ENCODE assay signal across 9 cellular contexts in the genomic region with DNA sequence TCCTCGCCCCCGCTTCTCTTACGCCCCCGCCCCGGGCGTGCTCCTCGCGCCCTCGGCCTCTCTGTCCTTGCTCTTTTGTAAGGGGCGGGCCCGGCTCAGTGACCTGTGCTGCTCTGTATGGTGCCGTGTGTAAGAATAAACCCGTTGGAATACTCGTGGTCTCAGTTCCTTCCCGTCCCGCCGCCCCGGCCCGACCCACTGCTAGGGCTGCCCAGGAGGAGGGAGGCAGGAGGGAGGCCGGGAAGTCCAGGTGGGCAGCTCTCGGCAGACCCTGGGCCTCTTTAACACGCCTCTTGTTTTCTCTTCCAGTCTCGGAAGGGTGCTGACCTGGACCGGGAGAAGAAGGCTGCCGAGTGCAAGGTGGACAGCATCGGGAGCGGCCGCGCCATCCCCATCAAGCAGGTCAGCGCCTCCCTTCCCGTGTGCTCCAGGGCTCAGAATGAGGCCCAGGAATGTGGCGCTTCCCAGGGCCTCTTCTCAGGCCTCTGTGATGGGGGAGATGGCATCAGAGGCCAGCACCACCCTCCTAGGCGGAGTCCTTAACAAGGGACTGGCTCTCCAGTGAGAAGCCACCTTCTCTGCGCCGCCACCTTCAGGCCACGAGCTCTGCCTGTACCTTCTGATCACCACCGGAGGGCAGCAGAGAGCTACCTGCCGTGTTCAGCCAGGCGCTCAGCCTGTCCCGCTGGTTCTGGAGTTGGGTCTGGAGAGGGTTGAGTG. TPM values are rescaled to one million over a fixed set of nuclear protein-coding genes. Genes with fewer than 3 reads are reported as not detected.
DNase-seq lines count a peak whose midpoint lies in the region; ATAC-seq and TF ChIP-seq lines count a peak whose summit lies in the region.
"Had no signal": no experiment of that assay in that cellular context is flagged by ENCODE, and none has a peak within 500 bp of the region (broad histone marks: within the 10 kb centered on the region; RNA-seq: fewer than 3 reads in every experiment).

No MANE protein-coding gene starts in this region.

- peaks cover 28 to 91% (median 52%) of the 10 kb centered on the region in 3 donors for H3K36me3 ChIP-seq in esophagus squamous epithelium

- no TSS peak for BruUV-seq in Calu3 (replicated peaks; lab: Mats Ljungman, UMichigan)

- H3K4me3 ChIP-seq in esophagus squamous epithelium = no peak overlapping the region

- intact Hi-C loops in Calu3 (cut with micrococcal nuclease; ENCODE audit: unreplicated experiment) = loop anchor here (1.0 to 5.0 kb wide), 3 partner anchors 49 to 179 kb away; no protein-coding TSS in a partner anchor
- intact Hi-C loops in esophagus squamous epithelium (cut with DNase I) = loop anchor here (5.0 kb wide), 1 partner anchor 49 kb away; no protein-coding TSS in a partner anchor

- no peak overlapping the region for H3K27ac Mint-ChIP-seq in Calu3 (ENCODE audit: unreplicated experiment)
- H3K27ac Mint-ChIP-seq in IgD-negative memory B cell = peak overlapping the region in 2 of 3 donors; percentile 23 to 53
- no peak overlapping the region for H3K27ac Mint-ChIP-seq in nephron progenitor cell
- H3K27ac Mint-ChIP-seq: activated naive CD8-positive, alpha-beta T cell had no signal

- peak; percentile 75 for ATAC-seq in GM21526 (IDR thresholded peaks at IDR 0.05; ENCODE audit: low FRiP score, unreplicated experiment)
- ATAC-seq in stimulated activated naive CD8-positive, alpha-beta T cell treated with anti-CD3 and anti-CD28 coated beads, Interleukin-15, Interleukin-2, amounts not matched to agents 100 U/mL and 50 U/mL, for 24 hours = peak; percentile 87

- no peak overlapping the region for H3K27ac ChIP-seq in esophagus squamous epithelium

- H3K27me3 Mint-ChIP-seq in Calu3 (ENCODE audit: unreplicated experiment) = no peaks in the 10 kb centered on the region
- H3K27me3 Mint-ChIP-seq in IgD-negative memory B cell = no peaks in the 10 kb centered on the region
- H3K27me3 Mint-ChIP-seq in nephron progenitor cell (ENCODE audit: low read depth, poor library complexity) = peaks cover 48% of the 10 kb centered on the region
- H3K27me3 Mint-ChIP-seq: activated naive CD8-positive, alpha-beta T cell had no signal

- WGBS in esophagus squamous epithelium, 2 donors = 7 to 92% methylated on average over 3 to 9 of the region's 40 CpGs

- H3K36me3 Mint-ChIP-seq in Calu3 (ENCODE audit: insufficient read depth, unreplicated experiment) = peaks cover 25% of the 10 kb centered on the region
- peaks cover 11% of the 10 kb centered on the region for H3K36me3 Mint-ChIP-seq in IgD-negative memory B cell
- H3K36me3 Mint-ChIP-seq in nephron progenitor cell (ENCODE audit: low read depth) = peaks cover 58% of the 10 kb centered on the region

- DNase-seq in Calu3 (peak; percentile 90), OCI-M1 (lab: John Stamatoyannopoulos, UW) (peak; percentile 75), activated T-cell treated with anti-CD3 and anti-CD28 coated beads for 48 hours (ENCODE audit: low read depth) (peak; percentile 69), esophagus squamous epithelium (lab: John Stamatoyannopoulos, UW) (peak; percentile 17), nephron progenitor cell (peak; percentile 92)
- DNase-seq in stimulated activated naive CD8-positive, alpha-beta T cell treated with anti-CD3 and anti-CD28 coated beads, Interleukin-15, Interleukin-2, amounts not matched to agents 100 U/mL and 50 U/mL, for 24 hours = peak; percentile 86

- H3K27me3 ChIP-seq in esophagus squamous epithelium = no peaks in the 10 kb centered on the region

- no peak overlapping the region for H3K4me3 Mint-ChIP-seq in Calu3 (ENCODE audit: low read depth, unreplicated experiment)
- peak overlapping the region in 1 of 4 donors; percentile 73 for H3K4me3 Mint-ChIP-seq in IgD-negative memory B cell
- no peak overlapping the region for H3K4me3 Mint-ChIP-seq in nephron progenitor cell
- H3K4me3 Mint-ChIP-seq: activated naive CD8-positive, alpha-beta T cell had no signal

- peaks cover 18 to 38% (median 20%) of the 10 kb centered on the region in 3 donors for H3K4me1 ChIP-seq in esophagus squamous epithelium

- CTCF ChIA-PET in Calu3 (lab: Charles Lee) = interaction anchor here (0.6 to 1.6 kb wide), 13 partner anchors 8 to 176 kb away, joined by 3 to 12 read pairs (median 4); a partner anchor contains a TSS

- H3K4me1 Mint-ChIP-seq in Calu3 (ENCODE audit: low read depth, unreplicated experiment) = no peaks in the 10 kb centered on the region
- peaks cover 4 to 6% (median 5%) of the 10 kb centered on the region in 3 donors for H3K4me1 Mint-ChIP-seq in IgD-negative memory B cell
- peaks cover 40% of the 10 kb centered on the region for H3K4me1 Mint-ChIP-seq in nephron progenitor cell

- peak; percentile 88 for TF ChIP-seq CTCF in Calu3 (IDR thresholded peaks at IDR 0.05; ENCODE audit: unreplicated experiment)
- TF ChIP-seq CTCF in esophagus squamous epithelium (IDR thresholded peaks at IDR 0.05) = peak; percentile 90 to 99 (median 96)
- TF ChIP-seq CTCF in nephron progenitor cell (IDR thresholded peaks at IDR 0.05) = peak; percentile 97

- H3K9me3 Mint-ChIP-seq in Calu3 (ENCODE audit: low read depth, unreplicated experiment) (no peaks in the 10 kb centered on the region), IgD-negative memory B cell (no peaks in the 10 kb centered on the region), nephron progenitor cell (no peaks in the 10 kb centered on the region)

- H3K9me3 ChIP-seq in esophagus squamous epithelium = no peaks in the 10 kb centered on the region

- TF ChIP-seq POLR2A in esophagus squamous epithelium (IDR thresholded peaks at IDR 0.05) = no peak

RNA-seq across cellular contexts. Expression of a gene that starts 37.4 kb away (rescaled TPM):
- total RNA-seq in Calu3 (2022) = 67.4 and 73.4 TPM in 2 replicates
- polyA plus RNA-seq in IgD-negative memory B cell = 3.5 TPM
- 100 to 1,000 TPM in 1 of 4 donors, 10 to 100 TPM in 3; 68.6 to 100 (median 72.2) TPM for total RNA-seq in esophagus squamous epithelium

RNA-seq across cellular contexts. Expression of a gene that starts 40.4 kb away (rescaled TPM):
- total RNA-seq in Calu3 (2022) = 49.9 and 51.2 TPM in 2 replicates
- 72.6 TPM for polyA plus RNA-seq in IgD-negative memory B cell
- total RNA-seq in esophagus squamous epithelium = 10 to 100 TPM; 28.4 to 51.0 (median 35.2) TPM

RNA-seq across cellular contexts. Expression of a gene that starts 43.0 kb away (rescaled TPM):
- total RNA-seq in Calu3 (2022) (113 and 121 TPM in 2 replicates), esophagus squamous epithelium (10 to 100 TPM; 43.0 to 83.6 (median 75.9) TPM)
- 55.4 TPM for polyA plus RNA-seq in IgD-negative memory B cell

RNA-seq across cellular contexts. Expression of a gene that starts 43.8 kb away (rescaled TPM):
- total RNA-seq in Calu3 (2022) = not detected in 2 replicates
- not detected for polyA plus RNA-seq in IgD-negative memory B cell
- total RNA-seq in esophagus squamous epithelium = not detected

Comparison
In these comparisons a context has a peak if more than half of its experiments do, and no peak if none do; other contexts are left out.
1. DNase-seq: peak in every context shown above with its lines; median percentile 92 in nephron progenitor cell; 90 in Calu3; 86 in stimulated activated naive CD8-positive, alpha-beta T cell treated with anti-CD3 and anti-CD28 coated beads, Interleukin-15, Interleukin-2, amounts not matched to agents 100 U/mL and 50 U/mL, for 24 hours; 75 in OCI-M1; 69 in activated T-cell treated with anti-CD3 and anti-CD28 coated beads for 48 hours; 17 in esophagus squamous epithelium.
2. H3K27ac Mint-ChIP-seq: peak in IgD-negative memory B cell (2 of 3); none in Calu3 (single experiment) and nephron progenitor cell (single experiment).
3. Peak in every context shown above with its lines, with median percentiles within 50 percentile points of each other: CTCF ChIP-seq.